ENCODE assay signal across 34 cellular contexts in the genomic region with DNA sequence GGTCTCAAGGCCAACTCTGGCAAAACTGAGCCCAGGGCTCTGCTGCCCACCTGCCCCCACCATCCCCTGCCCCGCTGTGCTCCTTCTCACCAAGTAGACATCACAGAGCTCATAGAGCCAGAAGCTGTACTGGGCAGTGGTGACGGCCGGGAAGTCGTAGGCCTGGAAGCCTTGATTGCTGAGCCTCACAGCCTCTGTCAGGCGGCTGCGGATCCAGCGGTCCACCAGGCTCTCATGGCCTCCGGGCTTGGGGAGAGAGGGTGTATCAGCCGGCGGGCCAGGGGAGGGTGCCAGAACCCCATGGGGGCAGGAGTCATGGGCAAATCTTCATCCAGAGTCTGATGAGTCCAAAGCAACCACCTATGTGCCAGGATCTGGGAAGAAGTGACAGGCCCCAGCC.
"Had no signal": no experiment of that assay in that cellular context is flagged by ENCODE, and none has a peak within 500 bp of the region (broad histone marks: within the 10 kb centered on the region; RNA-seq: fewer than 3 reads in every experiment).

No MANE protein-coding gene starts in this region.

- H3K9me3 ChIP-seq: adrenal gland, body of pancreas, breast epithelium had no signal

- H3K36me3 ChIP-seq: breast epithelium had no signal

- H3K4me3 ChIP-seq: adrenal gland, body of pancreas, breast epithelium had no signal

- ATAC-seq: activated CD8-positive, alpha-beta T cell treated with anti-CD3 and anti-CD28 coated beads for 36 hours; activated naive CD4-positive, alpha-beta T cell treated with anti-CD3 and anti-CD28 coated beads, Interleukin-2, amount 50 U/mL, for 72 hours; activated T-cell treated with anti-CD3 and anti-CD28 coated beads, Interleukin-2, amount 50 U/mL, for 4 hours; activated T-cell treated with anti-CD3 and anti-CD28 coated beads, Interleukin-2, amount 50 U/mL, for 72 hours; activated T-helper 17 cell treated with anti-CD3 and anti-CD28 coated beads, Interleukin-2, amount 50 U/mL, for 72 hours; body of pancreas had no signal

- DNase-seq: activated B cell treated with CpG ODN at 0.5 μM for 24 hours; activated CD4-positive, alpha-beta memory T cell treated with anti-CD3 and anti-CD28 coated beads for 36 hours; activated CD4-positive, alpha-beta T cell treated with anti-CD3 and anti-CD28 coated beads for 4 hours; activated CD4-positive, alpha-beta T cell treated with anti-CD3 and anti-CD28 coated beads, Interleukin-2, amount 10 ng/mL, durations not matched to agents 24 days and 14 days; activated CD4-positive, alpha-beta T cell treated with anti-CD3 and anti-CD28 coated beads, Interleukin-2, amount 50 U/mL, for 1 hour; activated CD4-positive, alpha-beta T cell treated with anti-CD3 and anti-CD28 coated beads, Interleukin-2, amount 50 U/mL, for 4 hours; activated CD4-positive, CD25-positive, alpha-beta regulatory T cell treated with anti-CD3 and anti-CD28 coated beads, Interleukin-2, amount 50 U/mL, for 72 hours; activated CD8-positive, alpha-beta memory T cell treated with anti-CD3 and anti-CD28 coated beads, Interleukin-2, amount 50 U/mL, for 4 hours; activated CD8-positive, alpha-beta T cell treated with anti-CD3 and anti-CD28 coated beads for 36 hours; activated effector memory CD4-positive, alpha-beta T cell treated with anti-CD3 and anti-CD28 coated beads, Interleukin-2, amount 50 U/mL, for 16 hours; activated gamma-delta T cell treated with Interleukin-2 at 50 U/mL for 16 hours; activated naive CD4-positive, alpha-beta T cell; activated naive CD4-positive, alpha-beta T cell treated with anti-CD3 and anti-CD28 coated beads for 36 hours; activated naive CD4-positive, alpha-beta T cell treated with anti-CD3 and anti-CD28 coated beads, Interleukin-2, amount 50 U/mL, for 16 hours; activated naive CD8-positive, alpha-beta T cell treated with anti-CD3 and anti-CD28 coated beads for 36 hours; activated T-cell treated with anti-CD3 and anti-CD28 coated beads for 4 hours; activated T-cell treated with anti-CD3 and anti-CD28 coated beads, Interleukin-2, amount 50 U/mL, for 1 hour; activated T-cell treated with anti-CD3 and anti-CD28 coated beads, Interleukin-2, amount 50 U/mL, for 4 hours; activated T-cell treated with anti-CD3 and anti-CD28 coated beads, Interleukin-2, amount 50 U/mL, for 72 hours; adrenal gland; amniotic stem cell; aorta; body of pancreas; brain microvascular endothelial cell; central memory CD4-positive, alpha-beta T cell; T-helper 1 cell; T-helper 2 cell; T-helper 9 cell had no signal

- H3K27me3 ChIP-seq: adrenal gland, body of pancreas, brain microvascular endothelial cell, breast epithelium had no signal

- FAIRE-seq: astrocyte, TTC549 had no signal

- H3K27ac ChIP-seq: adrenal gland, body of pancreas, brain microvascular endothelial cell, breast epithelium, VCaP had no signal
